Comparison of ENCODE assay signal across 22 cellular contexts in genomic region chr3:99927651-99928390, GRCh38.
DNase-seq lines count a peak whose midpoint lies in the region; ATAC-seq lines count a peak whose summit lies in the region.
"Had no signal": no experiment of that assay in that cellular context is flagged by ENCODE, and none has a peak within 500 bp of the region (broad histone marks: within the 10 kb centered on the region; RNA-seq: fewer than 3 reads in every experiment).

No MANE protein-coding gene starts in this region.

- H3K9ac ChIP-seq in iPS-18a (ENCODE audit: low read length) = peak overlapping the region; percentile 43
- H3K9ac ChIP-seq: BLaER1 treated with 17β-estradiol and CSF1 and Interleukin-3, amounts not matched to agents 10 nM and 100 nM had no signal

- intact Hi-C loops in sciatic nerve (cut with DNase I) = no loop called here

- no peaks in the 10 kb centered on the region for H3K36me3 ChIP-seq in SJSA1
- H3K36me3 ChIP-seq in iPS-18a (ENCODE audit: control insufficient read depth, low read depth, low read length) = no peaks in the 10 kb centered on the region
- H3K36me3 ChIP-seq: SJCRH30 had no signal

- peaks cover 36% of the 10 kb centered on the region for H3K4me1 ChIP-seq in SJSA1 (replicated peaks)
- peaks cover 64% of the 10 kb centered on the region for H3K4me1 ChIP-seq in iPS-18a (ENCODE audit: control insufficient read depth, low read depth, low read length)
- H3K4me1 ChIP-seq: BLaER1 treated with 17β-estradiol and CSF1 and Interleukin-3, amounts not matched to agents 10 nM and 100 nM had no signal

- no peak overlapping the region for H3K4me3 ChIP-seq in SJSA1
- peak overlapping the region; percentile 42 for H3K4me3 ChIP-seq in iPS-18a (ENCODE audit: low read length)
- H3K4me3 ChIP-seq: BLaER1 treated with 17β-estradiol and CSF1 and Interleukin-3, amounts not matched to agents 10 nM and 100 nM; SJCRH30 had no signal

- no peaks in the 10 kb centered on the region for H3K9me3 ChIP-seq in SJSA1 (replicated peaks)
- no peaks in the 10 kb centered on the region for H3K9me3 ChIP-seq in iPS-18a (ENCODE audit: control insufficient read depth, low read depth, low read length)
- H3K9me3 ChIP-seq: SJCRH30 had no signal

- H3K27me3 ChIP-seq in SJSA1 (replicated peaks) (no peaks in the 10 kb centered on the region), iPS-18a (ENCODE audit: control insufficient read depth, insufficient read depth, low read length) (no peaks in the 10 kb centered on the region)
- H3K27me3 ChIP-seq: BLaER1 treated with 17β-estradiol and CSF1 and Interleukin-3, amounts not matched to agents 10 nM and 100 nM; SJCRH30 had no signal

- DNase-seq in ELF-1 (ENCODE audit: low read depth, low spot score) (peak; percentile 14), SJSA1 (ENCODE audit: low read depth in 1 of 2, low spot score in 2 of 2) (peak in 1 of 2 experiments; percentile 36), sciatic nerve (ENCODE audit: low spot score) (no peak), NCI-H187 (lab: John Stamatoyannopoulos, UW) (no peak), substantia nigra (lab: John Stamatoyannopoulos, UW) (no peak)
- DNase-seq in stimulated activated CD4-positive, alpha-beta T cell treated with anti-CD3 and anti-CD28 coated beads, Interleukin-2, amount 100 ng/mL, for 24 hours = no peak
- DNase-seq: activated CD4-positive, alpha-beta T cell treated with anti-CD3 and anti-CD28 coated beads, Interleukin-2, amount 50 U/mL, for 48 hours; activated gamma-delta T cell treated with Interleukin-2 at 50 U/mL for 16 hours; cerebellar nuclear complex; effector CD8-positive, alpha-beta T cell; GDM1; head of caudate nucleus; NCI-H1417; NCI-H2171; NCI-H774; SJCRH30; stimulated activated naive CD4-positive, alpha-beta T cell; T-helper 2 cell had no signal

- ATAC-seq in sciatic nerve = peak; percentile 8
- ATAC-seq in GM21528 (IDR thresholded peaks at IDR 0.05; ENCODE audit: low FRiP score, unreplicated experiment) = no peak
- ATAC-seq: HCT116 had no signal

- H3K27ac ChIP-seq in SJSA1 (peak overlapping the region; percentile 38), iPS-18a (ENCODE audit: low read length) (peak overlapping the region; percentile 60), substantia nigra (ENCODE audit: low read depth, low read length, poor library complexity, severe bottlenecking) (no peak overlapping the region)
- H3K27ac ChIP-seq: BLaER1 treated with 17β-estradiol and CSF1 and Interleukin-3, amounts not matched to agents 10 nM and 100 nM; SJCRH30 had no signal
